In genomic region chr3:101615525-101615924, GRCh38 we compare ENCODE assay signal across 28 cellular contexts.
"Had no signal": no experiment of that assay in that cellular context is flagged by ENCODE, and none has a peak within 500 bp of the region (broad histone marks: within the 10 kb centered on the region; RNA-seq: fewer than 3 reads in every experiment).

No MANE protein-coding gene starts in this region.

- H3K4me3 ChIP-seq: right atrium auricular region, smooth muscle cell, tibial nerve had no signal

- H3K4me2 ChIP-seq: smooth muscle cell had no signal

- FAIRE-seq: astrocyte, endothelial cell of umbilical vein, keratinocyte, urothelium cell line had no signal

- H3K9ac ChIP-seq: parathyroid adenoma had no signal

- DNase-seq: activated CD4-positive, alpha-beta memory T cell treated with anti-CD3 and anti-CD28 coated beads for 36 hours; activated CD4-positive, alpha-beta T cell treated with anti-CD3 and anti-CD28 coated beads, Interleukin-2, amount 10 ng/mL, durations not matched to agents 24 days and 14 days; activated CD4-positive, CD25-positive, alpha-beta regulatory T cell treated with anti-CD3 and anti-CD28 coated beads, Interleukin-2, amount 50 U/mL, for 72 hours; activated CD8-positive, alpha-beta memory T cell treated with anti-CD3 and anti-CD28 coated beads, Interleukin-2, amount 50 U/mL, for 4 hours; activated gamma-delta T cell; activated naive CD4-positive, alpha-beta T cell treated with anti-CD3 and anti-CD28 coated beads, Interleukin-2, amount 10 ng/mL, durations not matched to agents 7 days and 5 days; activated naive CD8-positive, alpha-beta T cell treated with anti-CD3 and anti-CD28 coated beads, Interleukin-2, amount 10 ng/mL, durations not matched to agents 7 days and 5 days; activated T-cell treated with anti-CD3 and anti-CD28 coated beads, Interleukin-2, amount 50 U/mL, for 1 hour; brain microvascular endothelial cell; cortex of kidney; foreskin fibroblast; hippocampal formation; left colon; mammary epithelial cell; midbrain; naive thymus-derived CD4-positive, alpha-beta T cell; stimulated activated CD4-positive, alpha-beta T cell treated with anti-CD3 and anti-CD28 coated beads, Interleukin-15, amount 100 ng/mL, for 24 hours; stimulated activated CD4-positive, alpha-beta T cell treated with anti-CD3 and anti-CD28 coated beads, Interleukin-2, amount 100 ng/mL, for 24 hours; stimulated activated naive CD4-positive, alpha-beta T cell treated with Interleukin-2 at 50 U/mL for 16 hours; T-helper 2 cell had no signal

- H3K79me2 ChIP-seq: parathyroid adenoma had no signal

- H2AFZ ChIP-seq: parathyroid adenoma had no signal

- H3K4me1 ChIP-seq: parathyroid adenoma, right atrium auricular region, tibial nerve had no signal

- H3K27ac ChIP-seq: brain microvascular endothelial cell, parathyroid adenoma, right atrium auricular region, tibial nerve had no signal

- H3K27me3 ChIP-seq: brain microvascular endothelial cell, right atrium auricular region, tibial nerve had no signal

- ATAC-seq: left colon; naive thymus-derived CD4-positive, alpha-beta T cell had no signal

- H3K36me3 ChIP-seq: brain microvascular endothelial cell, right atrium auricular region, tibial nerve had no signal
